10 cellular contexts compared by ENCODE assay signal in genomic region chr2:20145497-20146193, GRCh38.
A peak's percentile ranks its signal among the peaks of the same experiment; 100 is the strongest.
DNase-seq lines count a peak whose midpoint lies in the region; ATAC-seq and TF ChIP-seq lines count a peak whose summit lies in the region.
"Had no signal": no experiment of that assay in that cellular context is flagged by ENCODE, and none has a peak within 500 bp of the region (broad histone marks: within the 10 kb centered on the region; RNA-seq: fewer than 3 reads in every experiment).

No MANE protein-coding gene starts in this region.

- peak; percentile 57 for ATAC-seq in GM19043 (IDR thresholded peaks at IDR 0.05; ENCODE audit: low read depth, unreplicated experiment)
- ATAC-seq in HG02885 (IDR thresholded peaks at IDR 0.05; ENCODE audit: poor library complexity, unreplicated experiment): peak; percentile 85
- ATAC-seq in activated T-helper 17 cell treated with anti-CD3 and anti-CD28 coated beads, Interleukin-2, amount 50 U/mL, for 72 hours (replicated peaks): peak; percentile 84

- peak overlapping the region; percentile 12 for H3K27ac Mint-ChIP-seq in Calu3 (ENCODE audit: unreplicated experiment)
- H3K27ac Mint-ChIP-seq in activated T-helper 17 cell treated with anti-CD3 and anti-CD28 coated beads, Interleukin-2, amount 50 U/mL, for 72 hours: no peak overlapping the region
- H3K27ac Mint-ChIP-seq: CD4-positive, CD25-positive, alpha-beta regulatory T cell had no signal

- H3K4me3 Mint-ChIP-seq in Calu3 (ENCODE audit: low read depth, unreplicated experiment): no peak overlapping the region
- no peak overlapping the region for H3K4me3 Mint-ChIP-seq in activated T-helper 17 cell treated with anti-CD3 and anti-CD28 coated beads, Interleukin-2, amount 50 U/mL, for 72 hours
- H3K4me3 Mint-ChIP-seq: activated T-cell treated with anti-CD3 and anti-CD28 coated beads, Interleukin-2, amount 50 U/mL, for 4 hours; CD4-positive, CD25-positive, alpha-beta regulatory T cell had no signal

- CTCF ChIA-PET in Calu3 (lab: Charles Lee): interaction anchor here (1.5 kb wide), 1 partner anchor 36 kb away, joined by 8 read pairs; no protein-coding TSS in a partner anchor

- TF ChIP-seq CTCF in Calu3 (IDR thresholded peaks at IDR 0.05; ENCODE audit: unreplicated experiment): no peak

- DNase-seq in Calu3 (no peak), KBM-7 (no peak), NCI-H1436 treated with DMSO at 0.1 percent for 48 hours (lab: John Stamatoyannopoulos, UW) (no peak), DMS 273 (lab: John Stamatoyannopoulos, UW; ENCODE audit: unreplicated experiment) (no peak), cerebellar nuclear complex (lab: John Stamatoyannopoulos, UW) (no peak)
- DNase-seq: activated T-cell treated with anti-CD3 and anti-CD28 coated beads, Interleukin-2, amount 50 U/mL, for 4 hours; CD4-positive, CD25-positive, alpha-beta regulatory T cell had no signal

- no peaks in the 10 kb centered on the region for H3K27me3 Mint-ChIP-seq in Calu3 (ENCODE audit: unreplicated experiment)
- H3K27me3 Mint-ChIP-seq in activated T-helper 17 cell treated with anti-CD3 and anti-CD28 coated beads, Interleukin-2, amount 50 U/mL, for 72 hours: peaks cover 27% of the 10 kb centered on the region

- peaks cover 14% of the 10 kb centered on the region for H3K36me3 Mint-ChIP-seq in Calu3 (ENCODE audit: insufficient read depth, unreplicated experiment)
- H3K36me3 Mint-ChIP-seq in activated T-helper 17 cell treated with anti-CD3 and anti-CD28 coated beads, Interleukin-2, amount 50 U/mL, for 72 hours (ENCODE audit: low read depth): no peaks in the 10 kb centered on the region
- H3K36me3 Mint-ChIP-seq: CD4-positive, CD25-positive, alpha-beta regulatory T cell had no signal

- BruUV-seq in Calu3 (replicated peaks; lab: Mats Ljungman, UMichigan): no TSS peak

- H3K9me3 Mint-ChIP-seq in Calu3 (ENCODE audit: low read depth, unreplicated experiment): no peaks in the 10 kb centered on the region
- H3K9me3 Mint-ChIP-seq in activated T-helper 17 cell treated with anti-CD3 and anti-CD28 coated beads, Interleukin-2, amount 50 U/mL, for 72 hours: no peaks in the 10 kb centered on the region
- H3K9me3 Mint-ChIP-seq: activated T-cell treated with anti-CD3 and anti-CD28 coated beads, Interleukin-2, amount 50 U/mL, for 4 hours; CD4-positive, CD25-positive, alpha-beta regulatory T cell had no signal

- intact Hi-C loops in Calu3 (cut with micrococcal nuclease; ENCODE audit: unreplicated experiment): no loop called here

- in situ Hi-C loops in KBM-7 (cut with MboI; ENCODE audit: low pct_unique_long_range_greater_than_20kb, low sequenced_read_pairs): no loop called here

- peaks cover 84% of the 10 kb centered on the region for H3K4me1 Mint-ChIP-seq in Calu3 (ENCODE audit: low read depth, unreplicated experiment)
- no peaks in the 10 kb centered on the region for H3K4me1 Mint-ChIP-seq in activated T-helper 17 cell treated with anti-CD3 and anti-CD28 coated beads, Interleukin-2, amount 50 U/mL, for 72 hours
- H3K4me1 Mint-ChIP-seq: CD4-positive, CD25-positive, alpha-beta regulatory T cell had no signal
